Comparison of ENCODE assay signal across 11 cellular contexts in genomic region chr4:85274955-85275354, GRCh38.
"Had no signal": no experiment of that assay in that cellular context is flagged by ENCODE, and none has a peak within 500 bp of the region (broad histone marks: within the 10 kb centered on the region; RNA-seq: fewer than 3 reads in every experiment).

No MANE protein-coding gene starts in this region.

- DNase-seq: GM23248, GOT3, H7, H9, HCEC 1CT, HFFc6 had no signal

- H3K9me3 ChIP-seq: HAP-1 had no signal

- H3K4me1 ChIP-seq: HAP-1 had no signal

- H3K4me2 ChIP-seq: GM23338 had no signal

- H3K4me3 ChIP-seq: GM23248, GM23338, HAP-1 had no signal

- FAIRE-seq: H1, H54 had no signal

- ATAC-seq: GM23338, HCT116 had no signal

- H3K27ac ChIP-seq: GM23248 had no signal

- H2AFZ ChIP-seq: GM23248, GM23338 had no signal

- H3K36me3 ChIP-seq: HAP-1 had no signal

- H3K9ac ChIP-seq: GM23248 had no signal
